8 cellular contexts compared by ENCODE assay signal in the genomic region with DNA sequence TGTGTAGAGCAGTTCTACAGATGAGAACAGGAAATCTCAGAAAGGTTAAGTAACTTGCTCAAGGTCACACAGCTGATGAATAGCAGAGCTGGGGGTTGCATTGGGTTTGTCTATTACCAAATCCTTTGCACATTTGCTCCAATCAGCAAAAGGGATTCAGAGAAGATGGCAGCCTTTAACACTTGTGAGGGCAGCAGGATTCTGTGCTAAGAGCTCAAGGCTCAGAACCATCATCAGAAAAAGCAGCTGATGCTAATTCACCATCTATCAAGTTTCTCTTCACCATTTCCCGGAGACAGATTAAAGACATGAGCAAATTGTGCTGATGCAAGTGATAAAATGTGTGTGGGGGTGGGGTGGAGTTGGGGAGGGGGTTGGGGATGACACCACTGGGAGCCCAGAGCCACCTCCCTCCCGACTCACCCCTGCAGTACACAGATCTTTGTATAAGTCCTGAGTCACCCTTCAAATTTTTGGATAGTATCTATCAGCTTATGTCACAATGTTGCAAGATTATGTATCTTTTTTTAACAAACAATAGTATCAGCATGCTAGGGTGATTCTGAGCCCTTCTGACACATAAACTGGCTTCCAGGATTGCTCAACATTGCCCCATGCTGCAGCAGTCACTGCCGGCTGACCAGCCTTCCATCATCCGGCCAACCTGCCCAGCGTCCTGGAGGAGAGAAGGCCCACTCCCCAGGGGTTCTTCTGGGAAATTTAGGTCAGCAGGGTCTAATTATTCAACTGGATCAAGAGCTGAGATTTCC. TPM values are rescaled to one million over a fixed set of nuclear protein-coding genes. Genes with fewer than 3 reads are reported as not detected.
DNase-seq lines count a peak whose midpoint lies in the region; ATAC-seq and TF ChIP-seq lines count a peak whose summit lies in the region.

No MANE protein-coding gene starts in this region.

- DNase-seq in GM04503 (ENCODE audit: low read depth) (peak; percentile 85), SIG-M5 (lab: John Stamatoyannopoulos, UW) (peak; percentile 24), fibroblast of pulmonary artery (ENCODE audit: low read depth) (peak; percentile 95), skeletal muscle cell (ENCODE audit: low read depth) (peak; percentile 83), SK-N-DZ (ENCODE audit: low spot score) (no peak), GM13976 (ENCODE audit: low spot score) (no peak), NCI-H1092 treated with DMSO at 0.1 percent for 48 hours (lab: John Stamatoyannopoulos, UW) (no peak)

- in situ Hi-C loops in GM13976 (cut with MboI; ENCODE audit: low sequenced_read_pairs, unreplicated experiment): loop anchor here (10.0 kb wide), 2 partner anchors 165 to 195 kb away; no protein-coding TSS in a partner anchor

- TF ChIP-seq CTCF in fibroblast of pulmonary artery (IDR thresholded peaks at IDR 0.05; ENCODE audit: low read length, missing control alignments) (no peak), GM13976 (IDR thresholded peaks at IDR 0.05; ENCODE audit: borderline replicate concordance, control extremely low read depth, extremely low read depth, insufficient read depth, missing control alignments) (no peak)

- H3K4me3 ChIP-seq in fibroblast of pulmonary artery (replicated peaks; ENCODE audit: low read depth, low read length) (no peak overlapping the region), skeletal muscle cell (ENCODE audit: low read depth, low read length) (no peak overlapping the region)

- no peak for ATAC-seq in GM18873 (IDR thresholded peaks at IDR 0.05; ENCODE audit: low FRiP score, unreplicated experiment)

RNA-seq across cellular contexts. Expression of gene SPSB1, which starts 2.8 kb away (rescaled TPM):
- polyA plus RNA-seq in SK-N-DZ (2014; cell fraction: cytosol; rRNA removed): 1.3 and 1.8 TPM in 2 replicates
- 0.81 and 1.3 TPM in 2 replicates for polyA plus RNA-seq in SK-N-DZ (2014; cell fraction: nucleus; rRNA removed)

RNA-seq across cellular contexts. Expression of gene H6PD, which starts 55.3 kb away (rescaled TPM):
- 1.6 and 1.9 TPM in 2 replicates for polyA plus RNA-seq in SK-N-DZ (2014; cell fraction: cytosol; rRNA removed)
- 1.6 and 2.0 TPM in 2 replicates for polyA plus RNA-seq in SK-N-DZ (2014; cell fraction: nucleus; rRNA removed)

Comparison
In these comparisons a context has a peak if more than half of its experiments do, and no peak if none do; other contexts are left out.
1. DNase-seq: peak in GM04503 (single experiment), SIG-M5 (single experiment), fibroblast of pulmonary artery (single experiment) and skeletal muscle cell (single experiment); none in SK-N-DZ (single experiment), GM13976 (single experiment) and NCI-H1092 treated with DMSO at 0.1 percent for 48 hours (single experiment).